In genomic region chr10:124906551-124907001, GRCh38 we compare ENCODE assay signal across 17 cellular contexts. TPM values are rescaled to one million over a fixed set of nuclear protein-coding genes. Genes with fewer than 3 reads are reported as not detected.
DNase-seq lines count a peak whose midpoint lies in the region; ATAC-seq, FAIRE-seq and TF ChIP-seq lines count a peak whose summit lies in the region.
"Had no signal": no experiment of that assay in that cellular context is flagged by ENCODE, and none has a peak within 500 bp of the region (broad histone marks: within the 10 kb centered on the region; RNA-seq: fewer than 3 reads in every experiment).

No MANE protein-coding gene starts in this region.

- TF ChIP-seq CTCF in mammary epithelial cell (conservative IDR thresholded peaks at IDR 0.05 in 1 of 2, IDR thresholded peaks at IDR 0.05 in 1 of 2; ENCODE audit: extremely low read depth in 1 of 2, insufficient read depth in 1 of 2, low read depth in 1 of 2, low read length in 2 of 2) (no peak), HepG2 (CRISPR knock-in tag; IDR thresholded peaks at IDR 0.05) (no peak)

- H4K20me1 ChIP-seq in mammary epithelial cell (ENCODE audit: insufficient read depth, low read length) (no peaks in the 10 kb centered on the region), HepG2 (ENCODE audit: insufficient read depth, low read length) (no peaks in the 10 kb centered on the region)

- no peak for TF ChIP-seq RAD21 in HepG2 (CRISPR knock-in tag; IDR thresholded peaks at IDR 0.05)

- H3K79me2 ChIP-seq in mammary epithelial cell (ENCODE audit: insufficient read depth, low read length): no peaks in the 10 kb centered on the region
- H3K79me2 ChIP-seq in HepG2 (ENCODE audit: insufficient read depth, low read length): no peaks in the 10 kb centered on the region

- BruUV-seq in mammary epithelial cell (replicated peaks; lab: Mats Ljungman, UMichigan) (no TSS peak), HepG2 (replicated peaks; lab: Mats Ljungman, UMichigan) (no TSS peak)

- H3K36me3 ChIP-seq in mammary epithelial cell (ENCODE audit: insufficient read depth, low read length): no peaks in the 10 kb centered on the region
- no peaks in the 10 kb centered on the region for H3K36me3 ChIP-seq in HepG2 (replicated peaks in 1 of 2; ENCODE audit: control insufficient read depth in 1 of 2, insufficient read depth in 2 of 2, low read length in 2 of 2)
- H3K36me3 ChIP-seq: upper lobe of left lung had no signal

- POLR2A ChIA-PET in HepG2 (lab: Yijun Ruan, JAX): no interaction called here

- ATAC-seq in HepG2: no peak
- ATAC-seq in HG03469 (IDR thresholded peaks at IDR 0.05; ENCODE audit: unreplicated experiment): no peak

- in situ Hi-C loops in mammary epithelial cell (cut with MboI; ENCODE audit: low sequenced_read_pairs in 2 of 2): no loop called here
- in situ Hi-C loops in HepG2 (cut with HindIII; ENCODE audit: extremely low pct_ligation_motif_present, low pct_unique_long_range_greater_than_20kb): no loop called here

- no peak overlapping the region for H2AFZ ChIP-seq in mammary epithelial cell (ENCODE audit: low read depth, low read length)
- H2AFZ ChIP-seq in HepG2 (ENCODE audit: low read length): no peak overlapping the region

- H3K9ac ChIP-seq in mammary epithelial cell (ENCODE audit: insufficient read depth, low read length) (no peak overlapping the region), HepG2 (ENCODE audit: insufficient read depth, low read depth, low read length) (no peak overlapping the region)

- WGBS in mammary epithelial cell (ENCODE audit: low coverage, missing lambda C conversion rate): 23% methylated on average over 9 of the region's 9 CpGs
- 78% methylated on average over 9 of the region's 9 CpGs for WGBS in HepG2 (ENCODE audit: low lambda C conversion rate)

- no peak for FAIRE-seq in HepG2 (lab: Jason Lieb, UNC)
- FAIRE-seq: endothelial cell of umbilical vein, H1 had no signal

- intact Hi-C loops in mammary epithelial cell (cut with micrococcal nuclease): loop anchor here (1.0 kb wide), 1 partner anchor 10 kb away; no protein-coding TSS in a partner anchor
- intact Hi-C loops in HepG2 (cut with micrococcal nuclease; ENCODE audit: unreplicated experiment): no loop called here
- intact Hi-C loops in activated CD4-positive, alpha-beta T cell treated with anti-CD3 and anti-CD28 coated beads, Interleukin-2, amount 10 ng/mL, durations not matched to agents 24 days and 14 days (cut with micrococcal nuclease): no loop called here

- H3K4me1 ChIP-seq in mammary epithelial cell (ENCODE audit: insufficient read depth, low read length) (peaks cover 9% of the 10 kb centered on the region), HepG2 (ENCODE audit: insufficient read depth, low read length) (peaks cover 62% of the 10 kb centered on the region)

- no peaks in the 10 kb centered on the region for H3K9me3 Mint-ChIP-seq in activated CD4-positive, alpha-beta T cell treated with anti-CD3 and anti-CD28 coated beads, Interleukin-2, amount 10 ng/mL, durations not matched to agents 24 days and 14 days
- H3K9me3 Mint-ChIP-seq: activated T-helper 2 cell treated with anti-CD3 and anti-CD28 coated beads, Interferon-gamma antibody, Interleukin-2, Interleukin-4, amounts not matched to agents 10 μg/mL and 5 μg/mL and 100 μg/mL, durations not matched to agents 14 hours and 24 hours and 36 hours; memory B cell had no signal

- dilution Hi-C loops in mammary epithelial cell (cut with HindIII; ENCODE audit: low sequenced_read_pairs): no loop called here

- H3K4me1 Mint-ChIP-seq in activated CD4-positive, alpha-beta T cell treated with anti-CD3 and anti-CD28 coated beads, Interleukin-2, amount 10 ng/mL, durations not matched to agents 24 days and 14 days: peaks cover 5% of the 10 kb centered on the region

- H3K36me3 Mint-ChIP-seq in activated CD4-positive, alpha-beta T cell treated with anti-CD3 and anti-CD28 coated beads, Interleukin-2, amount 10 ng/mL, durations not matched to agents 24 days and 14 days (ENCODE audit: low read depth): no peaks in the 10 kb centered on the region
- H3K36me3 Mint-ChIP-seq: memory B cell had no signal

- no peak overlapping the region for H3K27ac Mint-ChIP-seq in activated CD4-positive, alpha-beta T cell treated with anti-CD3 and anti-CD28 coated beads, Interleukin-2, amount 10 ng/mL, durations not matched to agents 24 days and 14 days
- H3K27ac Mint-ChIP-seq: activated T-helper 2 cell treated with anti-CD3 and anti-CD28 coated beads, Interferon-gamma antibody, Interleukin-2, Interleukin-4, amounts not matched to agents 10 μg/mL and 5 μg/mL and 100 μg/mL, durations not matched to agents 14 hours and 24 hours and 36 hours; memory B cell had no signal

- TF ChIP-seq EP300 in HepG2 (IDR thresholded peaks at IDR 0.05; ENCODE audit: low read depth in 2 of 2, low read length in 2 of 2): no peak
- TF ChIP-seq EP300 in HepG2 (CRISPR knock-in tag; IDR thresholded peaks at IDR 0.05; ENCODE audit: borderline replicate concordance): no peak

- H3K27me3 Mint-ChIP-seq in activated CD4-positive, alpha-beta T cell treated with anti-CD3 and anti-CD28 coated beads, Interleukin-2, amount 10 ng/mL, durations not matched to agents 24 days and 14 days: peaks cover 21% of the 10 kb centered on the region

- H3K4me3 Mint-ChIP-seq in activated CD4-positive, alpha-beta T cell treated with anti-CD3 and anti-CD28 coated beads, Interleukin-2, amount 10 ng/mL, durations not matched to agents 24 days and 14 days: no peak overlapping the region
- H3K4me3 Mint-ChIP-seq: memory B cell had no signal

- CTCF ChIA-PET in mammary epithelial cell (lab: Charles Lee; ENCODE audit: low non-redundant PET) (no interaction called here), HepG2 (lab: Yijun Ruan, JAX; ENCODE audit: low intra/inter-chr PET ratio, low total read pairs) (no interaction called here)

- peak overlapping the region; percentile 18 for H3K27ac ChIP-seq in mammary epithelial cell (ENCODE audit: insufficient read depth, low read depth, low read length)
- no peak overlapping the region for H3K27ac ChIP-seq in HepG2 (ENCODE audit: extremely low read length, insufficient read depth, low read length)
- H3K27ac ChIP-seq: upper lobe of left lung had no signal

- no peaks in the 10 kb centered on the region for H3K27me3 ChIP-seq in mammary epithelial cell (ENCODE audit: insufficient read depth, low read length)
- H3K27me3 ChIP-seq in HepG2 (ENCODE audit: control insufficient read depth in 1 of 2, insufficient read depth in 2 of 2, low read length in 2 of 2): no peaks in the 10 kb centered on the region
- H3K27me3 ChIP-seq: upper lobe of left lung had no signal

- H3K4me2 ChIP-seq in mammary epithelial cell (ENCODE audit: insufficient read depth, low read depth, low read length) (no peak overlapping the region), HepG2 (ENCODE audit: low read depth, low read length) (no peak overlapping the region)

- DNase-seq in AG08395 (ENCODE audit: low spot score) (peak; percentile 77), M059J (ENCODE audit: low read depth) (peak; percentile 89), mammary epithelial cell (peak; percentile 79), HepG2 (ENCODE audit: low spot score) (no peak), mucosa of gallbladder (ENCODE audit: low spot score) (no peak)
- DNase-seq in activated CD4-positive, alpha-beta T cell treated with anti-CD3 and anti-CD28 coated beads, Interleukin-2, amount 10 ng/mL, durations not matched to agents 24 days and 14 days: no peak
- no peak for DNase-seq in activated CD8-positive, alpha-beta memory T cell treated with anti-CD3 and anti-CD28 coated beads, Interleukin-2, amount 50 U/mL, for 4 hours
- DNase-seq: activated CD4-positive, alpha-beta T cell treated with anti-CD3 and anti-CD28 coated beads, Interleukin-2, amount 50 U/mL, for 1 hour; OCI-M1; stimulated activated CD4-positive, alpha-beta T cell treated with anti-CD3 and anti-CD28 coated beads, Interleukin-15, amount 100 ng/mL, for 24 hours; T-helper 2 cell; upper lobe of left lung had no signal

- no peak for TF ChIP-seq POLR2A in HepG2 (IDR thresholded peaks at IDR 0.05; ENCODE audit: insufficient read depth in 1 of 2, low read depth in 2 of 2, low read length in 2 of 2)

- no peak overlapping the region for H3K4me3 ChIP-seq in mammary epithelial cell (replicated peaks in 1 of 3; ENCODE audit: insufficient read depth in 1 of 3, low read depth in 2 of 3, low read length in 3 of 3)
- no peak overlapping the region for H3K4me3 ChIP-seq in HepG2 (replicated peaks in 1 of 3; ENCODE audit: insufficient read depth in 1 of 3, low read depth in 2 of 3, low read length in 3 of 3)
- H3K4me3 ChIP-seq: upper lobe of left lung had no signal

- H3K9me3 ChIP-seq in mammary epithelial cell (replicated peaks; ENCODE audit: insufficient read depth, low read length): no peaks in the 10 kb centered on the region
- H3K9me3 ChIP-seq in HepG2 (ENCODE audit: low read length): no peaks in the 10 kb centered on the region
- H3K9me3 ChIP-seq: upper lobe of left lung had no signal

RNA-seq across cellular contexts. Expression of gene ZRANB1, which starts 35.3 kb away (rescaled TPM):
- total RNA-seq in M059J (2014; rRNA removed; shearing (Covaris generic)): 14.2 and 17.1 TPM in 2 replicates
- total RNA-seq in mammary epithelial cell (10 to 100 TPM; 14.0 to 19.3 TPM), HepG2 (2016; rRNA removed; fragmentation: Illumina TruSeq; extraction: Trizol) (19.6 and 20.7 TPM in 2 replicates), mucosa of gallbladder (17.7 TPM)
- polyA plus RNA-seq in mammary epithelial cell (5.6 TPM), HepG2 (2011; rRNA removed) (9.6 and 10.3 TPM in 2 replicates)
- polyA minus RNA-seq in mammary epithelial cell: 9.1 TPM
- total RNA-seq in HepG2 (2016; cell fraction: cytosol; rRNA removed; fragmentation: Illumina TruSeq; extraction: Trizol; ENCODE audit: low read depth): 38.1 and 44.9 TPM in 2 replicates
- total RNA-seq in HepG2 (2016; cell fraction: insoluble cytoplasmic fraction; rRNA removed; fragmentation: Illumina TruSeq; extraction: Trizol): 19.4 and 21.1 TPM in 2 replicates
- 26.2 and 28.8 TPM in 2 replicates for total RNA-seq in HepG2 (2016; cell fraction: membrane; rRNA removed; fragmentation: Illumina TruSeq; extraction: Trizol)
- total RNA-seq in HepG2 (2016; cell fraction: nucleus; rRNA removed; fragmentation: Illumina TruSeq; extraction: Trizol): 22.1 and 22.3 TPM in 2 replicates
- 5.2 and 8.8 TPM in 2 replicates for polyA plus RNA-seq in HepG2 (2011; cell fraction: cytosol; rRNA removed)
- 4.3 and 5.7 TPM in 2 replicates for polyA plus RNA-seq in HepG2 (2011; cell fraction: nucleus; rRNA removed)
- 13.8 and 15.9 TPM in 2 replicates for polyA plus RNA-seq in HepG2 (2012)
- polyA plus RNA-seq in HepG2 (2016; cell fraction: cytosol; fragmentation: Illumina TruSeq; extraction: Trizol; ENCODE audit: low read depth): 2.2 and 2.6 TPM in 2 replicates
- polyA plus RNA-seq in HepG2 (2016; cell fraction: insoluble cytoplasmic fraction; fragmentation: Illumina TruSeq; extraction: Trizol; ENCODE audit: low read depth): 15.8 and 16.5 TPM in 2 replicates
- polyA plus RNA-seq in HepG2 (2016; cell fraction: membrane; fragmentation: Illumina TruSeq; extraction: Trizol; ENCODE audit: low read depth): 7.6 and 8.4 TPM in 2 replicates
- 18.8 and 21.5 TPM in 2 replicates for polyA plus RNA-seq in HepG2 (2016; cell fraction: nucleus; fragmentation: Illumina TruSeq; extraction: Trizol; ENCODE audit: insufficient read depth, low read depth)
- polyA minus RNA-seq in HepG2 (2011; rRNA and poly(A)+ RNA removed; ENCODE audit: low replicate concordance): 14.9 and 19.7 TPM in 2 replicates
- polyA minus RNA-seq in HepG2 (2011; cell fraction: cytosol; rRNA and poly(A)+ RNA removed): 15.5 and 21.6 TPM in 2 replicates
- polyA minus RNA-seq in HepG2 (2011; cell fraction: nucleus; rRNA and poly(A)+ RNA removed): 30.3 and 31.8 TPM in 2 replicates
- 14.9 and 15.5 TPM in 2 replicates for total RNA-seq in activated CD4-positive, alpha-beta T cell treated with anti-CD3 and anti-CD28 coated beads, Interleukin-2, amount 10 ng/mL, durations not matched to agents 24 days and 14 days

Comparison
In these comparisons a context has a peak if more than half of its experiments do, and no peak if none do; other contexts are left out.
1. DNase-seq: peak in AG08395 (single experiment), M059J (single experiment) and mammary epithelial cell (single experiment); none in HepG2 (single experiment), activated CD4-positive, alpha-beta T cell treated with anti-CD3 and anti-CD28 coated beads, Interleukin-2, amount 10 ng/mL, durations not matched to agents 24 days and 14 days (single experiment), mucosa of gallbladder (single experiment) and activated CD8-positive, alpha-beta memory T cell treated with anti-CD3 and anti-CD28 coated beads, Interleukin-2, amount 50 U/mL, for 4 hours (single experiment).